ENCODE assay signal across 7 cellular contexts in genomic region chr1:144963571-144963970, GRCh38.
DNase-seq lines count a peak whose midpoint lies in the region; ATAC-seq, FAIRE-seq and TF ChIP-seq lines count a peak whose summit lies in the region.
"Not testable (repeated sequence)": the region's sequence is repeated elsewhere in the genome, so short reads cannot be mapped to it uniquely, and the experiment has no call there.

No MANE protein-coding gene starts in this region.

- 33% methylated on average over 2 of the region's 3 CpGs for WGBS in right lobe of liver (ENCODE audit: insufficient coverage, low coverage, low lambda C conversion rate, missing lambda C conversion rate)

- FAIRE-seq in islet of Langerhans (lab: Jason Lieb, UNC): peak; percentile 27

- H3K4me3 ChIP-seq in HEK293 (ENCODE audit: low read depth, low read length); right lobe of liver; upper lobe of right lung: not testable (repeated sequence)

- not testable (repeated sequence) for H3K27ac ChIP-seq in HEK293 (ENCODE audit: extremely low read depth, low read depth, low read length); right lobe of liver; upper lobe of right lung

- not testable (repeated sequence) for H3K9me3 ChIP-seq in HEK293 (ENCODE audit: control insufficient read depth, insufficient read depth, low read depth, low read length); right lobe of liver; upper lobe of right lung

- POLR2A ChIA-PET in HEK293 (lab: Yijun Ruan, JAX): not testable (repeated sequence)

- not testable (repeated sequence) for TF ChIP-seq CTCF in HEK293 (tag by site-specific recombination; IDR thresholded peaks at IDR 0.05); right lobe of liver (IDR thresholded peaks at IDR 0.05); omental fat pad (IDR thresholded peaks at IDR 0.05); upper lobe of right lung (IDR thresholded peaks at IDR 0.05)

- CTCF ChIA-PET in HEK293 (lab: Yijun Ruan, JAX): not testable (repeated sequence)

- not testable (repeated sequence) for H3K4me1 ChIP-seq in HEK293 (ENCODE audit: control insufficient read depth, insufficient read depth, low read length); right lobe of liver; upper lobe of right lung

- intact Hi-C loops in Right ventricle myocardium superior (cut with DNase I); left cardiac atrium (cut with DNase I); right lobe of liver (cut with DNase I); upper lobe of right lung (cut with DNase I): not testable (repeated sequence)

- ATAC-seq in Right ventricle myocardium superior (ENCODE audit: poor library complexity) (peak; percentile 41), left cardiac atrium (peak; percentile 44 to 94), right lobe of liver (peak; percentile 76 to 99 (median 88)), omental fat pad (ENCODE audit: low FRiP score) (peak; percentile 94), upper lobe of right lung (peak; percentile 69)

- not testable (repeated sequence) for DNase-seq in Right ventricle myocardium superior; omental fat pad (ENCODE audit: low spot score); upper lobe of right lung
- DNase-seq in left cardiac atrium (peak; percentile 10), right lobe of liver (peak in 1 of 3 donors; percentile 41)

- TF ChIP-seq POLR2A in right lobe of liver (IDR thresholded peaks at IDR 0.05): not testable (repeated sequence)

- not testable (repeated sequence) for H3K27me3 ChIP-seq in right lobe of liver, upper lobe of right lung

- H3K36me3 ChIP-seq in HEK293 (ENCODE audit: control insufficient read depth in 2 of 2, insufficient read depth in 1 of 2, low read length in 2 of 2); right lobe of liver; upper lobe of right lung: not testable (repeated sequence)

TF ChIP-seq in HEK293, 187 proteins besides CTCF, POLR2A, EP300 and RAD21:
- TF ChIP-seq, protein P1, sequence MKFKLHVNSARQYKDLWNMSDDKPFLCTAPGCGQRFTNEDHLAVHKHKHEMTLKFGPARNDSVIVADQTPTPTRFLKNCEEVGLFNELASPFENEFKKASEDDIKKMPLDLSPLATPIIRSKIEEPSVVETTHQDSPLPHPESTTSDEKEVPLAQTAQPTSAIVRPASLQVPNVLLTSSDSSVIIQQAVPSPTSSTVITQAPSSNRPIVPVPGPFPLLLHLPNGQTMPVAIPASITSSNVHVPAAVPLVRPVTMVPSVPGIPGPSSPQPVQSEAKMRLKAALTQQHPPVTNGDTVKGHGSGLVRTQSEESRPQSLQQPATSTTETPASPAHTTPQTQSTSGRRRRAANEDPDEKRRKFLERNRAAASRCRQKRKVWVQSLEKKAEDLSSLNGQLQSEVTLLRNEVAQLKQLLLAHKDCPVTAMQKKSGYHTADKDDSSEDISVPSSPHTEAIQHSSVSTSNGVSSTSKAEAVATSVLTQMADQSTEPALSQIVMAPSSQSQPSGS (tag by site-specific recombination; IDR thresholded peaks at IDR 0.05; ENCODE audit: low read depth): peak; percentile 34; the same call in 1 of the 2 replicates

Comparison
In these comparisons a context has a peak if more than half of its experiments do, and no peak if none do; other contexts are left out.
1. ATAC-seq: peak in every context shown above with its lines; median percentile 94 in omental fat pad; 88 in right lobe of liver; 69 in left cardiac atrium; 69 in upper lobe of right lung; 41 in Right ventricle myocardium superior.